Comparison of ENCODE assay signal across 16 cellular contexts in genomic region chr6:26254666-26255176, GRCh38.
DNase-seq lines count a peak whose midpoint lies in the region; ATAC-seq and TF ChIP-seq lines count a peak whose summit lies in the region.
"Had no signal": no experiment of that assay in that cellular context is flagged by ENCODE, and none has a peak within 500 bp of the region (broad histone marks: within the 10 kb centered on the region; RNA-seq: fewer than 3 reads in every experiment).

No MANE protein-coding gene starts in this region.

- peak overlapping the region; percentile 10 for H3K27ac ChIP-seq in neural progenitor cell
- H3K27ac ChIP-seq in psoas muscle, result no peak overlapping the region
- H3K27ac ChIP-seq in tibial artery, result no peak overlapping the region
- H3K27ac ChIP-seq: transverse colon had no signal

- no peak overlapping the region for H3K4me3 Mint-ChIP-seq in activated T-cell treated with anti-CD3 and anti-CD28 coated beads, Interleukin-2, amount 50 U/mL, for 24 hours
- H3K4me3 Mint-ChIP-seq in activated naive CD8-positive, alpha-beta T cell treated with anti-CD3 and anti-CD28 coated beads, Interleukin-2, amount 50 U/mL, for 24 hours, result peak overlapping the region; percentile 18
- peak overlapping the region; percentile 46 for H3K4me3 Mint-ChIP-seq in neural progenitor cell
- H3K4me3 Mint-ChIP-seq: memory B cell, T-cell had no signal

- POLR2A ChIA-PET in HEK293T (lab: Yijun Ruan, JAX), result interaction anchor here (0.6 kb wide), 1 partner anchor 9 kb away, joined by 3 read pairs; no protein-coding TSS in a partner anchor

- no peaks in the 10 kb centered on the region for H3K9me3 ChIP-seq in neural progenitor cell (ENCODE audit: low read depth)
- no peaks in the 10 kb centered on the region for H3K9me3 ChIP-seq in psoas muscle
- no peaks in the 10 kb centered on the region for H3K9me3 ChIP-seq in tibial artery
- H3K9me3 ChIP-seq: transverse colon had no signal

- H3K9ac ChIP-seq in neural progenitor cell, result no peak overlapping the region

- H3K36me3 ChIP-seq in neural progenitor cell, result no peaks in the 10 kb centered on the region
- no peaks in the 10 kb centered on the region for H3K36me3 ChIP-seq in psoas muscle (ENCODE audit: insufficient read depth in 1 of 2, low read depth in 1 of 2)
- no peaks in the 10 kb centered on the region for H3K36me3 ChIP-seq in tibial artery
- H3K36me3 ChIP-seq: transverse colon had no signal

- H3K27me3 ChIP-seq in neural progenitor cell (no peaks in the 10 kb centered on the region), psoas muscle (ENCODE audit: insufficient read depth in 3 of 3, low read length in 2 of 3) (peaks cover 0 to 63% (median 18%) of the 10 kb centered on the region in 3 donors), tibial artery (peaks cover 0 to 48% of the 10 kb centered on the region in 2 donors)

- no peak for ATAC-seq in activated naive CD8-positive, alpha-beta T cell treated with anti-CD3 and anti-CD28 coated beads, Interleukin-2, amount 50 U/mL, for 24 hours
- no peak for ATAC-seq in psoas muscle
- ATAC-seq: stimulated activated naive B cell treated with anti-CD40 and anti-IgM and Interleukin-4, amounts not matched to agents 10 μg/mL and 1 μg/mL and 100 μg/mL, for 72 hours; T-cell had no signal

- peaks cover 3% of the 10 kb centered on the region for H3K4me1 ChIP-seq in neural progenitor cell
- H3K4me1 ChIP-seq in psoas muscle, result no peaks in the 10 kb centered on the region
- peaks cover 0 to 12% (median 5%) of the 10 kb centered on the region in 4 donors for H3K4me1 ChIP-seq in tibial artery

- TF ChIP-seq CTCF in neural progenitor cell (IDR thresholded peaks at IDR 0.05) (no peak), psoas muscle (IDR thresholded peaks at IDR 0.05) (no peak), tibial artery (IDR thresholded peaks at IDR 0.05) (no peak)

- no peaks in the 10 kb centered on the region for H3K27me3 Mint-ChIP-seq in activated T-cell treated with anti-CD3 and anti-CD28 coated beads, Interleukin-2, amount 50 U/mL, for 24 hours
- H3K27me3 Mint-ChIP-seq in activated naive CD8-positive, alpha-beta T cell treated with anti-CD3 and anti-CD28 coated beads, Interleukin-2, amount 50 U/mL, for 24 hours, result no peaks in the 10 kb centered on the region
- H3K27me3 Mint-ChIP-seq in neural progenitor cell (ENCODE audit: insufficient read depth, low read depth), result peaks cover 5% of the 10 kb centered on the region
- H3K27me3 Mint-ChIP-seq: memory B cell; stimulated activated naive B cell treated with anti-CD40 and anti-IgM and Interleukin-4, amounts not matched to agents 10 μg/mL and 1 μg/mL and 100 μg/mL, for 72 hours; T-cell had no signal

- peaks cover 24% of the 10 kb centered on the region for H3K36me3 Mint-ChIP-seq in activated T-cell treated with anti-CD3 and anti-CD28 coated beads, Interleukin-2, amount 50 U/mL, for 24 hours (ENCODE audit: low read depth)
- no peaks in the 10 kb centered on the region for H3K36me3 Mint-ChIP-seq in activated naive CD8-positive, alpha-beta T cell treated with anti-CD3 and anti-CD28 coated beads, Interleukin-2, amount 50 U/mL, for 24 hours (ENCODE audit: low read depth)
- no peaks in the 10 kb centered on the region for H3K36me3 Mint-ChIP-seq in neural progenitor cell
- H3K36me3 Mint-ChIP-seq: memory B cell, T-cell had no signal

- peaks cover 22% of the 10 kb centered on the region for H4K20me1 ChIP-seq in neural progenitor cell (ENCODE audit: low read depth)

- H2AFZ ChIP-seq in neural progenitor cell (replicated peaks), result no peak overlapping the region

- H3K4me2 ChIP-seq in neural progenitor cell, result peak overlapping the region; percentile 39

- DNase-seq in activated T-cell treated with anti-CD3 and anti-CD28 coated beads, Interleukin-2, amount 50 U/mL, for 24 hours, result no peak
- no peak for DNase-seq in activated T-cell treated with anti-CD3 and anti-CD28 coated beads, Interleukin-2, amount 50 U/mL, for 1 hour
- DNase-seq in HEK293T (ENCODE audit: extremely low spot score) (no peak), neural progenitor cell (ENCODE audit: low spot score) (no peak), psoas muscle (no peak), EL (no peak), tibial artery (no peak)
- no peak for DNase-seq in activated naive CD8-positive, alpha-beta T cell treated with anti-CD3 and anti-CD28 coated beads, Interleukin-2, amount 50 U/mL, for 24 hours
- DNase-seq: activated gamma-delta T cell treated with Interleukin-2 at 50 U/mL for 16 hours; NCI-H1092; NCI-H2081 treated with DMSO at 0.1 percent for 48 hours; Right ventricle myocardium superior; stimulated activated naive B cell treated with anti-CD40 and anti-IgM and Interleukin-4, amounts not matched to agents 10 μg/mL and 1 μg/mL and 100 μg/mL, for 72 hours; T-cell; transverse colon had no signal

- H3K4me3 ChIP-seq in neural progenitor cell (peak overlapping the region; percentile 12), psoas muscle (no peak overlapping the region), tibial artery (no peak overlapping the region)
- H3K4me3 ChIP-seq: transverse colon had no signal

- peaks cover 35% of the 10 kb centered on the region for H3K4me1 Mint-ChIP-seq in activated T-cell treated with anti-CD3 and anti-CD28 coated beads, Interleukin-2, amount 50 U/mL, for 24 hours (ENCODE audit: low read depth)
- peaks cover 34% of the 10 kb centered on the region for H3K4me1 Mint-ChIP-seq in activated naive CD8-positive, alpha-beta T cell treated with anti-CD3 and anti-CD28 coated beads, Interleukin-2, amount 50 U/mL, for 24 hours
- H3K4me1 Mint-ChIP-seq in neural progenitor cell, result peaks cover 34% of the 10 kb centered on the region

- H3F3A ChIP-seq in neural progenitor cell (ENCODE audit: low read depth), result peaks cover 58% of the 10 kb centered on the region

- WGBS in psoas muscle, 3 donors, result 82 to 85% (median 82%) methylated on average over 4 of the region's 4 CpGs

- CTCF ChIA-PET in HEK293T (lab: Yijun Ruan, JAX), result no interaction called here

- intact Hi-C loops in psoas muscle (cut with DNase I), result no loop called here
- intact Hi-C loops in tibial artery (cut with DNase I; ENCODE audit: low total_unique reads), result no loop called here

- H3K9me3 Mint-ChIP-seq in activated T-cell treated with anti-CD3 and anti-CD28 coated beads, Interleukin-2, amount 50 U/mL, for 24 hours, result no peaks in the 10 kb centered on the region
- no peaks in the 10 kb centered on the region for H3K9me3 Mint-ChIP-seq in activated naive CD8-positive, alpha-beta T cell treated with anti-CD3 and anti-CD28 coated beads, Interleukin-2, amount 50 U/mL, for 24 hours
- no peaks in the 10 kb centered on the region for H3K9me3 Mint-ChIP-seq in neural progenitor cell
- H3K9me3 Mint-ChIP-seq: memory B cell, T-cell had no signal

- H3K79me2 ChIP-seq in neural progenitor cell (ENCODE audit: low read depth), result peaks cover 36% of the 10 kb centered on the region

- peak overlapping the region; percentile 38 for H3K27ac Mint-ChIP-seq in activated T-cell treated with anti-CD3 and anti-CD28 coated beads, Interleukin-2, amount 50 U/mL, for 24 hours
- no peak overlapping the region for H3K27ac Mint-ChIP-seq in activated naive CD8-positive, alpha-beta T cell treated with anti-CD3 and anti-CD28 coated beads, Interleukin-2, amount 50 U/mL, for 24 hours
- no peak overlapping the region for H3K27ac Mint-ChIP-seq in neural progenitor cell
- H3K27ac Mint-ChIP-seq: memory B cell; stimulated activated naive B cell treated with anti-CD40 and anti-IgM and Interleukin-4, amounts not matched to agents 10 μg/mL and 1 μg/mL and 100 μg/mL, for 72 hours; T-cell had no signal

TF ChIP-seq in HEK293T, 16 proteins besides CTCF, POLR2A, EP300 and RAD21:
- TF ChIP-seq CTBP1 (IDR thresholded peaks at IDR 0.05; ENCODE audit: borderline replicate concordance) (peak; percentile 54; the same call in 1 of the 2 replicates), PKNOX1 (IDR thresholded peaks at IDR 0.05) (peak; percentile 68), ARNT (IDR thresholded peaks at IDR 0.05) (peak; percentile 61), ELF4 (IDR thresholded peaks at IDR 0.05) (no peak), SP1 (IDR thresholded peaks at IDR 0.05) (no peak), L3MBTL2 (conservative IDR thresholded peaks at IDR 0.05) (no peak), SUZ12 (IDR thresholded peaks at IDR 0.05) (no peak)
